Comparison of ENCODE assay signal across 8 cellular contexts in the genomic region with DNA sequence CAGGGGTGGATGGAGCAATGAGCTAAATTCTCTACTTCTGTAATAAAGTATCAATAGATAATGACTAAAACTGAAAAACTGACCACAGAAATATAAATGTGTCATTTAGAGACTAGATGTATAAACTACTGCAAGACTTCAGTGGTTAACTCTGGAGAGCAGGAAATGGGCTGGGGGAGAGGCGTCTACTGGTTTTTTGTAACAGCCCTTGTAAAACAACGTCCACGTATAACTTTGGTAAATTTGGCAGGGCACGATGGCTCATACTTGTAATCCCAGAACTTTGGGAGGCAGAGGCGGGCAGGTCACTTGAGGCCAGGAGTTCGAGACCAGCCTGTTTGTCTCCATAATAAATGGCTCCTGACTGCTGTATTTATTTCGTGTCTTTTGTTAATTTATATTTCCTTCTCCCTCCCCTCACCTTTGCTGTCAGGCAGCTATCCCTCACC. TPM values are rescaled to one million over a fixed set of nuclear protein-coding genes. Genes with fewer than 3 reads are reported as not detected.
DNase-seq lines count a peak whose midpoint lies in the region; ATAC-seq and TF ChIP-seq lines count a peak whose summit lies in the region.

No MANE protein-coding gene starts in this region.

- H3K36me3 Mint-ChIP-seq in activated naive CD4-positive, alpha-beta T cell treated with anti-CD3 and anti-CD28 coated beads, Interleukin-2, amount 10 ng/mL, durations not matched to agents 7 days and 5 days = peaks cover 41% of the 10 kb centered on the region

- TF ChIP-seq CTCF in GM10266 (IDR thresholded peaks at IDR 0.05; ENCODE audit: control insufficient read depth, insufficient read depth, low read depth, missing control alignments) = no peak
- TF ChIP-seq CTCF in transverse colon (IDR thresholded peaks at IDR 0.05) = no peak

- H3K27me3 Mint-ChIP-seq in activated naive CD4-positive, alpha-beta T cell treated with anti-CD3 and anti-CD28 coated beads, Interleukin-2, amount 10 ng/mL, durations not matched to agents 7 days and 5 days = no peaks in the 10 kb centered on the region

- ATAC-seq in GM21723 (IDR thresholded peaks at IDR 0.05; ENCODE audit: unreplicated experiment) = peak; percentile 53

- in situ Hi-C loops in transverse colon (cut with MboI; ENCODE audit: low pct_ligation_motif_present in 1 of 4, low pct_unique_long_range_greater_than_20kb in 1 of 4, low sequenced_read_pairs in 3 of 4) = no loop called here

- H3K27me3 ChIP-seq in transverse colon = no peaks in the 10 kb centered on the region

- TF ChIP-seq POLR2A in transverse colon (IDR thresholded peaks at IDR 0.05) = no peak

- no peaks in the 10 kb centered on the region for H3K9me3 Mint-ChIP-seq in activated naive CD4-positive, alpha-beta T cell treated with anti-CD3 and anti-CD28 coated beads, Interleukin-2, amount 10 ng/mL, durations not matched to agents 7 days and 5 days

- WGBS in transverse colon (ENCODE audit: low coverage in 1 of 2), 2 donors = 29 to 46% methylated on average over 1 to 7 of the region's 7 CpGs

- DNase-seq in GM10266 (ENCODE audit: extremely low spot score) (peak; percentile 62), M059J (ENCODE audit: low read depth) (peak; percentile 85), transverse colon (peak; percentile 19), NCI-H2227 treated with DMSO at 0.1 percent for 48 hours (lab: John Stamatoyannopoulos, UW) (no peak), GOT3 (lab: John Stamatoyannopoulos, UW) (no peak), NCI-H1694 (lab: John Stamatoyannopoulos, UW) (no peak)
- DNase-seq in activated naive CD4-positive, alpha-beta T cell treated with anti-CD3 and anti-CD28 coated beads, Interleukin-2, amount 10 ng/mL, durations not matched to agents 7 days and 5 days = peak; percentile 69

- peaks cover 0 to 16% (median 2%) of the 10 kb centered on the region in 4 donors for H3K4me1 ChIP-seq in transverse colon

- CTCF ChIA-PET in activated naive CD4-positive, alpha-beta T cell treated with anti-CD3 and anti-CD28 coated beads, Interleukin-2, amount 10 ng/mL, durations not matched to agents 7 days and 5 days (lab: Charles Lee) = interaction anchor here (1.5 to 3.6 kb wide), 2 partner anchors 9 to 14 kb away, joined by 4 to 23 read pairs; no protein-coding TSS in a partner anchor

- H3K36me3 ChIP-seq in transverse colon = no peaks in the 10 kb centered on the region

- H3K9me3 ChIP-seq in transverse colon = no peaks in the 10 kb centered on the region

- H3K4me3 Mint-ChIP-seq in activated naive CD4-positive, alpha-beta T cell treated with anti-CD3 and anti-CD28 coated beads, Interleukin-2, amount 10 ng/mL, durations not matched to agents 7 days and 5 days = peak overlapping the region; percentile 64

- intact Hi-C loops in transverse colon (cut with DNase I; ENCODE audit: low total_unique reads) = no loop called here

- no peak for TF ChIP-seq EP300 in transverse colon (IDR thresholded peaks at IDR 0.05; ENCODE audit: low read depth)

- peak overlapping the region; percentile 12 to 50 (median 14) for H3K27ac ChIP-seq in transverse colon

- H3K27ac Mint-ChIP-seq in activated naive CD4-positive, alpha-beta T cell treated with anti-CD3 and anti-CD28 coated beads, Interleukin-2, amount 10 ng/mL, durations not matched to agents 7 days and 5 days = peak overlapping the region; percentile 94

- H3K4me1 Mint-ChIP-seq in activated naive CD4-positive, alpha-beta T cell treated with anti-CD3 and anti-CD28 coated beads, Interleukin-2, amount 10 ng/mL, durations not matched to agents 7 days and 5 days = peaks cover 85% of the 10 kb centered on the region

- no peak overlapping the region for H3K4me3 ChIP-seq in transverse colon

RNA-seq across cellular contexts. Expression of a gene that starts 12.5 kb away (rescaled TPM):
- 2.3 and 9.0 TPM in 2 replicates for total RNA-seq in M059J (2014; rRNA removed; shearing (Covaris generic))
- 10 to 100 TPM in 3 of 4 donors, 1 to 10 TPM in 1; 9.4 to 65.7 (median 24.1) TPM for total RNA-seq in transverse colon

RNA-seq across cellular contexts. Expression of a gene that starts 41.8 kb away (rescaled TPM):
- 12.2 and 23.2 TPM in 2 replicates for total RNA-seq in M059J (2014; rRNA removed; shearing (Covaris generic))
- 10 to 100 TPM in 2 of 4 donors, not detected in 2; 14.2 to 14.8 TPM for total RNA-seq in transverse colon

RNA-seq across cellular contexts. Expression of a gene that starts 41.9 kb away (rescaled TPM):
- 15.3 and 18.0 TPM in 2 replicates for total RNA-seq in M059J (2014; rRNA removed; shearing (Covaris generic))
- 10 to 100 TPM in 3 of 4 donors, under 1 TPM in 1; 0.60 to 15.3 (median 14.5) TPM for total RNA-seq in transverse colon

Comparison
In these comparisons a context has a peak if more than half of its experiments do, and no peak if none do; other contexts are left out.
1. DNase-seq: peak in GM10266 (single experiment), M059J (single experiment), activated naive CD4-positive, alpha-beta T cell treated with anti-CD3 and anti-CD28 coated beads, Interleukin-2, amount 10 ng/mL, durations not matched to agents 7 days and 5 days (single experiment) and transverse colon (single experiment); none in NCI-H2227 treated with DMSO at 0.1 percent for 48 hours (single experiment), GOT3 (single experiment) and NCI-H1694 (single experiment).